ENCODE assay signal across 1 cellular context in genomic region chr4:8406887-8407286, GRCh38.
A peak's percentile ranks its signal among the peaks of the same experiment; 100 is the strongest.
TF ChIP-seq lines count a peak whose summit lies in the region.

No MANE protein-coding gene starts in this region.

TF ChIP-seq in HepG2, 621 proteins besides CTCF, POLR2A, EP300 and RAD21:
- peak; percentile 82; the same call in 1 of the 2 replicates for TF ChIP-seq ZBTB33 (CRISPR knock-in tag; IDR thresholded peaks at IDR 0.05)
- TF ChIP-seq STAG1 (CRISPR knock-in tag; IDR thresholded peaks at IDR 0.05) = peak; percentile 48
